12 cellular contexts compared by ENCODE assay signal in genomic region chr4:81506731-81507130, GRCh38. TPM values are rescaled to one million over a fixed set of nuclear protein-coding genes. Genes with fewer than 3 reads are reported as not detected.
DNase-seq lines count a peak whose midpoint lies in the region; ATAC-seq and TF ChIP-seq lines count a peak whose summit lies in the region.
"Had no signal": no experiment of that assay in that cellular context is flagged by ENCODE, and none has a peak within 500 bp of the region (broad histone marks: within the 10 kb centered on the region; RNA-seq: fewer than 3 reads in every experiment).

No MANE protein-coding gene starts in this region.

- H3K27me3 ChIP-seq in neuronal stem cell (ENCODE audit: control insufficient read depth in 3 of 3, insufficient read depth in 3 of 3, low read depth in 1 of 3, low read length in 3 of 3): no peaks in the 10 kb centered on the region
- H3K27me3 ChIP-seq in right cardiac atrium (ENCODE audit: control insufficient read depth, insufficient read depth): no peaks in the 10 kb centered on the region
- H3K27me3 ChIP-seq: body of pancreas had no signal

- H3K23ac ChIP-seq in neuronal stem cell (ENCODE audit: low read depth, low read length, poor library complexity): peak overlapping the region; percentile 14

- no peaks in the 10 kb centered on the region for H3K79me1 ChIP-seq in neuronal stem cell (ENCODE audit: low read depth, low read length)

- DNase-seq in neuronal stem cell (ENCODE audit: low spot score): no peak
- DNase-seq in erythroblast (lab: John Stamatoyannopoulos, UW): no peak
- DNase-seq in ACHN: no peak
- no peak for DNase-seq in right cardiac atrium
- no peak for DNase-seq in C1 segment of cervical spinal cord (lab: John Stamatoyannopoulos, UW)
- DNase-seq: activated CD8-positive, alpha-beta memory T cell treated with anti-CD3 and anti-CD28 coated beads for 24 hours; body of pancreas; NCI-H446 treated with DMSO at 0.1 percent for 48 hours had no signal

- peak overlapping the region; percentile 19 for H3K18ac ChIP-seq in neuronal stem cell (ENCODE audit: low read length)

- no peak for TF ChIP-seq POLR2A in erythroblast (IDR thresholded peaks at IDR 0.05; ENCODE audit: low read length)

- intact Hi-C loops in right cardiac atrium (cut with DNase I): no loop called here

- ATAC-seq in GM18873 (IDR thresholded peaks at IDR 0.05; ENCODE audit: low FRiP score, unreplicated experiment): peak; percentile 86
- peak; percentile 46 for ATAC-seq in GM21619 (IDR thresholded peaks at IDR 0.05; ENCODE audit: unreplicated experiment)
- peak; percentile 85 for ATAC-seq in HG03432 (IDR thresholded peaks at IDR 0.05; ENCODE audit: unreplicated experiment)
- no peak for ATAC-seq in right cardiac atrium
- ATAC-seq: body of pancreas, K562 had no signal

- no peak overlapping the region for H2AK5ac ChIP-seq in neuronal stem cell (ENCODE audit: low read depth, low read length)

- H3K14ac ChIP-seq in neuronal stem cell (ENCODE audit: low read length): no peak overlapping the region

- H2BK5ac ChIP-seq in neuronal stem cell (ENCODE audit: low read length): no peak overlapping the region

- no CpG with 5 or more reads among the region's 2 CpGs for WGBS in neuronal stem cell (ENCODE audit: extremely low coverage in 2 of 2, insufficient read length in 2 of 2, insufficient replicate concordance in 1 of 2), 2 donors
- 90% methylated on average over 2 of the region's 2 CpGs for WGBS in right cardiac atrium

- no peak overlapping the region for H3K4me3 ChIP-seq in neuronal stem cell (ENCODE audit: low read length in 2 of 2)
- H3K4me3 ChIP-seq in right cardiac atrium (ENCODE audit: low read length): no peak overlapping the region
- H3K4me3 ChIP-seq: body of pancreas, K562 had no signal

- H2BK120ac ChIP-seq in neuronal stem cell (ENCODE audit: low read depth, low read length): no peak overlapping the region

- no peaks in the 10 kb centered on the region for H3K4me1 ChIP-seq in neuronal stem cell (ENCODE audit: control insufficient read depth in 2 of 2, insufficient read depth in 1 of 2, low read depth in 1 of 2, low read length in 2 of 2)
- H3K4me1 ChIP-seq in right cardiac atrium (ENCODE audit: control insufficient read depth, insufficient read depth, low read length): peaks cover 3% of the 10 kb centered on the region
- H3K4me1 ChIP-seq: body of pancreas had no signal

- no peak overlapping the region for H2BK12ac ChIP-seq in neuronal stem cell (ENCODE audit: low read length)

- H3K27ac ChIP-seq in neuronal stem cell (replicated peaks; ENCODE audit: low read length): no peak overlapping the region
- no peak overlapping the region for H3K27ac ChIP-seq in right cardiac atrium (ENCODE audit: low read length)

- H3K9ac ChIP-seq in neuronal stem cell (ENCODE audit: low read depth, low read length, poor library complexity): no peak overlapping the region

- H4K8ac ChIP-seq in neuronal stem cell (ENCODE audit: low read depth, low read length): no peak overlapping the region

- H3K9me3 ChIP-seq in neuronal stem cell (replicated peaks in 1 of 2; ENCODE audit: control insufficient read depth in 2 of 2, insufficient read depth in 1 of 2, low read depth in 1 of 2, low read length in 2 of 2): no peaks in the 10 kb centered on the region
- H3K9me3 ChIP-seq in right cardiac atrium (ENCODE audit: control insufficient read depth, low read length): no peaks in the 10 kb centered on the region
- H3K9me3 ChIP-seq: body of pancreas had no signal

- H4K91ac ChIP-seq in neuronal stem cell (ENCODE audit: low read depth, low read length, poor library complexity): no peak overlapping the region

- no peak overlapping the region for H3K4ac ChIP-seq in neuronal stem cell (ENCODE audit: low read length)

- H2AFZ ChIP-seq in neuronal stem cell (ENCODE audit: low read length): no peak overlapping the region

- H3K4me2 ChIP-seq in neuronal stem cell (ENCODE audit: insufficient read depth, low read length, poor library complexity, severe bottlenecking): no peak overlapping the region

- H2BK15ac ChIP-seq in neuronal stem cell (ENCODE audit: low read length): peak overlapping the region; percentile 31

- in situ Hi-C loops in ACHN (cut with HindIII; ENCODE audit: low pct_ligation_motif_present, low pct_unique_long_range_greater_than_20kb, low sequenced_read_pairs): no loop called here

- H3K36me3 ChIP-seq in neuronal stem cell (replicated peaks in 1 of 2; ENCODE audit: control insufficient read depth in 2 of 2, insufficient read depth in 2 of 2, low read length in 2 of 2): no peaks in the 10 kb centered on the region

RNA-seq across cellular contexts. Expression of gene RASGEF1B, which starts 35.0 kb away (rescaled TPM):
- polyA plus RNA-seq in neuronal stem cell (2013, experiment 1 of 2): 3.7 TPM
- polyA plus RNA-seq in neuronal stem cell (2013, experiment 2 of 2): 3.7 TPM
- total RNA-seq in right cardiac atrium: 10 to 100 TPM in 1 of 4 donors, 1 to 10 TPM in 3; 9.0 to 10.6 (median 9.2) TPM
- polyA plus RNA-seq in right cardiac atrium: 4.3 TPM

Comparison
In these comparisons a context has a peak if more than half of its experiments do, and no peak if none do; other contexts are left out.
1. ATAC-seq: peak in GM18873 (single experiment), GM21619 (single experiment) and HG03432 (single experiment); none in right cardiac atrium (0 of 2).